8 cellular contexts compared by ENCODE assay signal in genomic region chr14:20415723-20416622, GRCh38. TPM values are rescaled to one million over a fixed set of nuclear protein-coding genes. Genes with fewer than 3 reads are reported as not detected.
DNase-seq lines count a peak whose midpoint lies in the region; ATAC-seq, FAIRE-seq and TF ChIP-seq lines count a peak whose summit lies in the region.

No MANE protein-coding gene starts in this region.

- intact Hi-C loops in kidney (cut with DNase I), result loop anchor here (10.0 kb wide), 1 partner anchor 189 kb away; no protein-coding TSS in a partner anchor

- H3K9me3 Mint-ChIP-seq in stimulated activated naive CD8-positive, alpha-beta T cell treated with anti-CD3 and anti-CD28 coated beads, Interleukin-15, Interleukin-2, amounts not matched to agents 100 ng/mL and 50 ng/mL, for 24 hours, result no peaks in the 10 kb centered on the region

- TF ChIP-seq CTCF in OCI-LY3 (IDR thresholded peaks at IDR 0.05; ENCODE audit: low read depth, low read length) (peak; percentile 77), kidney (IDR thresholded peaks at IDR 0.05; ENCODE audit: borderline replicate concordance, extremely low read depth, insufficient read depth) (peak; percentile 53)

- H3K36me3 ChIP-seq in BLaER1, result no peaks in the 10 kb centered on the region
- peaks cover 5% of the 10 kb centered on the region for H3K36me3 ChIP-seq in OCI-LY3 (replicated peaks; ENCODE audit: low read depth, low read length)
- H3K36me3 ChIP-seq in kidney (ENCODE audit: control insufficient read depth in 1 of 2, insufficient read depth in 2 of 2, low read length in 2 of 2), result no peaks in the 10 kb centered on the region

- peaks cover 30% of the 10 kb centered on the region for H3K79me2 ChIP-seq in OCI-LY3 (ENCODE audit: low read length)

- H3K4me2 ChIP-seq in BLaER1 (peak overlapping the region; percentile 90), OCI-LY3 (ENCODE audit: low read length) (peak overlapping the region; percentile 71)

- peaks cover 38% of the 10 kb centered on the region for H3K4me1 Mint-ChIP-seq in stimulated activated naive CD8-positive, alpha-beta T cell treated with anti-CD3 and anti-CD28 coated beads, Interleukin-15, Interleukin-2, amounts not matched to agents 100 ng/mL and 50 ng/mL, for 24 hours (ENCODE audit: low read depth)

- no peaks in the 10 kb centered on the region for H3K27me3 Mint-ChIP-seq in stimulated activated naive CD8-positive, alpha-beta T cell treated with anti-CD3 and anti-CD28 coated beads, Interleukin-15, Interleukin-2, amounts not matched to agents 100 ng/mL and 50 ng/mL, for 24 hours

- peak overlapping the region; percentile 57 for H3K27ac ChIP-seq in BLaER1
- H3K27ac ChIP-seq in OCI-LY3 (ENCODE audit: low read length), result peak overlapping the region; percentile 26; the same call in 1 of the 2 replicates
- no peak overlapping the region for H3K27ac ChIP-seq in kidney (ENCODE audit: low read depth in 2 of 2, low read length in 2 of 2)

- DNase-seq in HT1080 (ENCODE audit: low read depth), result peak; percentile 61
- DNase-seq in amniotic epithelial cell (ENCODE audit: low read depth), result peak; percentile 49
- DNase-seq in kidney, result no peak
- DNase-seq in NK-92 (lab: John Stamatoyannopoulos, UW; ENCODE audit: unreplicated experiment), result no peak

- H2AFZ ChIP-seq in OCI-LY3 (ENCODE audit: low read depth, low read length), result peak overlapping the region; percentile 70

- H3K9me3 ChIP-seq in BLaER1 (no peaks in the 10 kb centered on the region), OCI-LY3 (ENCODE audit: insufficient read depth, low read length) (no peaks in the 10 kb centered on the region), kidney (ENCODE audit: control insufficient read depth in 1 of 2, low read length in 2 of 2) (no peaks in the 10 kb centered on the region)

- H3K36me3 Mint-ChIP-seq in stimulated activated naive CD8-positive, alpha-beta T cell treated with anti-CD3 and anti-CD28 coated beads, Interleukin-15, Interleukin-2, amounts not matched to agents 100 ng/mL and 50 ng/mL, for 24 hours (ENCODE audit: low read depth), result no peaks in the 10 kb centered on the region

- H3K4me1 ChIP-seq in BLaER1, result peaks cover 83% of the 10 kb centered on the region
- peaks cover 26% of the 10 kb centered on the region for H3K4me1 ChIP-seq in OCI-LY3 (ENCODE audit: low read length)
- peaks cover 0 to 9% of the 10 kb centered on the region in 2 donors for H3K4me1 ChIP-seq in kidney (ENCODE audit: control insufficient read depth in 1 of 2, insufficient read depth in 1 of 2, low read depth in 1 of 2, low read length in 2 of 2)

- ATAC-seq in GM18498 (IDR thresholded peaks at IDR 0.05; ENCODE audit: unreplicated experiment), result peak; percentile 42

- no peaks in the 10 kb centered on the region for H4K20me1 ChIP-seq in BLaER1
- no peaks in the 10 kb centered on the region for H4K20me1 ChIP-seq in OCI-LY3 (ENCODE audit: insufficient read depth, low read length)

- H3K9ac ChIP-seq in BLaER1 (peak overlapping the region; percentile 13; the same call in 1 of the 2 replicates), OCI-LY3 (ENCODE audit: low read length) (peak overlapping the region; percentile 51), kidney (ENCODE audit: low read length in 2 of 2) (no peak overlapping the region)

- FAIRE-seq in kidney (lab: Jason Lieb, UNC), result no peak

- H3K27ac Mint-ChIP-seq in stimulated activated naive CD8-positive, alpha-beta T cell treated with anti-CD3 and anti-CD28 coated beads, Interleukin-15, Interleukin-2, amounts not matched to agents 100 ng/mL and 50 ng/mL, for 24 hours, result peak overlapping the region; percentile 62

- H3K4me3 Mint-ChIP-seq in stimulated activated naive CD8-positive, alpha-beta T cell treated with anti-CD3 and anti-CD28 coated beads, Interleukin-15, Interleukin-2, amounts not matched to agents 100 ng/mL and 50 ng/mL, for 24 hours, result peak overlapping the region; percentile 0

- H3K4me3 ChIP-seq in BLaER1 (no peak overlapping the region), OCI-LY3 (ENCODE audit: low read length) (peak overlapping the region; percentile 43; the same call in 1 of the 2 replicates), kidney (ENCODE audit: low read length in 2 of 2) (no peak overlapping the region)

- H3K27me3 ChIP-seq in BLaER1 (no peaks in the 10 kb centered on the region), OCI-LY3 (ENCODE audit: low read depth, low read length) (no peaks in the 10 kb centered on the region)

RNA-seq across cellular contexts. Expression of gene TEP1, which starts 2.7 kb away (rescaled TPM):
- total RNA-seq in HT1080 (2014; rRNA removed; shearing (Covaris generic)), result 9.4 TPM in 2 replicates
- polyA plus RNA-seq in HT1080 (2015; cell fraction: cytosol; rRNA removed), result 8.5 and 9.0 TPM in 2 replicates
- 42.6 and 51.2 TPM in 2 replicates for polyA plus RNA-seq in HT1080 (2015; cell fraction: nucleus; rRNA removed)
- 45.2 TPM for total RNA-seq in kidney
- polyA plus RNA-seq in kidney (ENCODE audit: insufficient read depth, low read depth, low replicate concordance), result 11.2 TPM

RNA-seq across cellular contexts. Expression of gene KLHL33, which starts 20.0 kb away (rescaled TPM):
- not detected in 2 replicates for total RNA-seq in HT1080 (2014; rRNA removed; shearing (Covaris generic))
- polyA plus RNA-seq in HT1080 (2015; cell fraction: cytosol; rRNA removed), result 0.03 TPM in 1 of 2 replicates, not detected in the other
- 0.03 and 0.13 TPM in 2 replicates for polyA plus RNA-seq in HT1080 (2015; cell fraction: nucleus; rRNA removed)
- total RNA-seq in kidney, result 0.72 TPM
- polyA plus RNA-seq in kidney (ENCODE audit: insufficient read depth, low read depth, low replicate concordance), result 0.24 TPM

RNA-seq across cellular contexts. Expression of gene OSGEP, which starts 38.6 kb away (rescaled TPM):
- 50.1 and 52.1 TPM in 2 replicates for total RNA-seq in HT1080 (2014; rRNA removed; shearing (Covaris generic))
- 42.3 and 45.3 TPM in 2 replicates for polyA plus RNA-seq in HT1080 (2015; cell fraction: cytosol; rRNA removed)
- polyA plus RNA-seq in HT1080 (2015; cell fraction: nucleus; rRNA removed), result 56.2 and 65.1 TPM in 2 replicates
- total RNA-seq in kidney, result 32.4 TPM
- 30.3 TPM for polyA plus RNA-seq in kidney (ENCODE audit: insufficient read depth, low read depth, low replicate concordance)

RNA-seq across cellular contexts. Expression of gene APEX1, which starts 39.1 kb away (rescaled TPM):
- total RNA-seq in HT1080 (2014; rRNA removed; shearing (Covaris generic)), result 139 and 207 TPM in 2 replicates
- polyA plus RNA-seq in HT1080 (2015; cell fraction: cytosol; rRNA removed), result 275 and 314 TPM in 2 replicates
- polyA plus RNA-seq in HT1080 (2015; cell fraction: nucleus; rRNA removed), result 298 and 316 TPM in 2 replicates
- total RNA-seq in kidney, result 119 TPM
- 109 TPM for polyA plus RNA-seq in kidney (ENCODE audit: insufficient read depth, low read depth, low replicate concordance)

RNA-seq across cellular contexts. Expression of gene PIP4P1, which starts 45.3 kb away (rescaled TPM):
- 20.5 and 21.0 TPM in 2 replicates for total RNA-seq in HT1080 (2014; rRNA removed; shearing (Covaris generic))
- polyA plus RNA-seq in HT1080 (2015; cell fraction: cytosol; rRNA removed), result 20.3 and 26.6 TPM in 2 replicates
- 34.2 and 36.5 TPM in 2 replicates for polyA plus RNA-seq in HT1080 (2015; cell fraction: nucleus; rRNA removed)
- 35.7 TPM for total RNA-seq in kidney
- polyA plus RNA-seq in kidney (ENCODE audit: insufficient read depth, low read depth, low replicate concordance), result 33.3 TPM

Comparison
In these comparisons a context has a peak if more than half of its experiments do, and no peak if none do; other contexts are left out.
1. H3K27ac ChIP-seq: peak in BLaER1 (single experiment) and OCI-LY3 (single experiment); none in kidney (0 of 2).
2. H3K9ac ChIP-seq: peak in BLaER1 (single experiment) and OCI-LY3 (single experiment); none in kidney (0 of 2).
3. DNase-seq: peak in HT1080 (single experiment) and amniotic epithelial cell (single experiment); none in kidney (single experiment) and NK-92 (single experiment).